Comparison of ENCODE assay signal across 13 cellular contexts in the genomic region with DNA sequence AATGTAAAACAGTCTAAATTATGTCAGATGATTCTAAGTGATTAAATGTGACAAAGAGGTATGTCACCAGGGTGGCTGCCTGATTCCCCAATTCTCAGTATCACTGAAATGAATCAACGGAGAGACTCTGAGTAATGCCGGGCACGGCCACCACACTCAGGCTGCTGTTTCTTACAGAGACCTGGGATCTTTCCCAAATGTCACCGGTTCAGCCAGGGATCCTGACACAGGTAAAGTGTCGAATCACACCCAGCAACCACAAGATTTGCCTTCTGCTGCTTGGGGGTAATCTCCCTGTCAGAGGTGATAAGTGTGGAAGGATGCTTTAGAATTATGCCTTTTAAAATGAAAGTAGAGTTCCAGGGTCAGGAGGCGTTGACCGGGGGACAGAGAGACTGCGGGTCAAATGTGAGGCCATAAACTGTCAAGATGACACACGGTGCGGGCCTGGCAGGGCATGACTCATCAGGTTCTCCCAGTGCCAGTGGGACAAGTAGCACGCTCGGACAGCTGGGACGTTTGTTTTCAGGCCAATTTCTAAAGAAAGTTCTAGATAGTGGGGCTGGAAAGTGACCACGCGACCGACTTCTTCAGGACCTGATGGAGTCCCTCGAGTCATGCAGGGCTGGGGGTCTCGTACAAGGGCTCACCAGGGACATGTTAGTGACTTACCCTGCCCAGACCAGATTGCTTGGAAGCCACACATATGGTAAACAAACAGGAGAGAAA. TPM values are rescaled to one million over a fixed set of nuclear protein-coding genes. Genes with fewer than 3 reads are reported as not detected.
DNase-seq lines count a peak whose midpoint lies in the region; ATAC-seq and TF ChIP-seq lines count a peak whose summit lies in the region.
"Had no signal": no experiment of that assay in that cellular context is flagged by ENCODE, and none has a peak within 500 bp of the region (broad histone marks: within the 10 kb centered on the region; RNA-seq: fewer than 3 reads in every experiment).

No MANE protein-coding gene starts in this region.

- CTCF ChIA-PET in PC-3 (lab: Charles Lee) = no interaction called here

- TF ChIP-seq CTCF in PC-3 (conservative IDR thresholded peaks at IDR 0.05; ENCODE audit: low read depth, low read length) = no peak

- peaks cover 30% of the 10 kb centered on the region for H3K4me1 ChIP-seq in PC-3 (ENCODE audit: insufficient read depth, low read length)

- H3F3A ChIP-seq in PC-3 (ENCODE audit: low read length, unreplicated experiment) = no peaks in the 10 kb centered on the region

- H3K9me3 ChIP-seq in PC-3 (ENCODE audit: low read length) = no peaks in the 10 kb centered on the region

- no peaks in the 10 kb centered on the region for H3K36me3 ChIP-seq in PC-3 (ENCODE audit: low read depth, low read length)

- intact Hi-C loops in PC-3 (cut with micrococcal nuclease) = no loop called here

- no peak for DNase-seq in activated T-cell treated with anti-CD3 and anti-CD28 coated beads, Interleukin-2, amount 50 U/mL, for 24 hours
- DNase-seq in activated T-cell treated with anti-CD3 and anti-CD28 coated beads for 4 hours = no peak
- DNase-seq in PC-3 = peak; percentile 81
- no peak for DNase-seq in epithelial cell of prostate (ENCODE audit: low read depth, low spot score)
- DNase-seq in stimulated activated naive CD8-positive, alpha-beta T cell treated with anti-CD3 and anti-CD28 coated beads, Interleukin-15, Interleukin-2, amounts not matched to agents 100 U/mL and 50 U/mL, for 24 hours = no peak
- no peak for DNase-seq in NCI-H748 (lab: John Stamatoyannopoulos, UW; ENCODE audit: unreplicated experiment)
- DNase-seq: activated gamma-delta T cell, NCI-H2029, SW 1271 had no signal

- no peaks in the 10 kb centered on the region for H3K27me3 ChIP-seq in PC-3 (ENCODE audit: low read length)

- peak overlapping the region; percentile 77 for H3K4me2 ChIP-seq in PC-3 (ENCODE audit: low read length)

- POLR2A ChIA-PET in PC-3 (lab: Charles Lee; ENCODE audit: unreplicated experiment) = interaction anchor here (0.7 kb wide), 1 partner anchor 350 kb away, joined by 3 read pairs; no protein-coding TSS in a partner anchor

- H4K20me1 ChIP-seq in PC-3 (ENCODE audit: low read length) = no peaks in the 10 kb centered on the region

- H3K9me2 ChIP-seq in PC-3 (replicated peaks; ENCODE audit: low read length) = no peaks in the 10 kb centered on the region

- no peaks in the 10 kb centered on the region for H3K9me3 Mint-ChIP-seq in activated T-cell treated with anti-CD3 and anti-CD28 coated beads, Interleukin-2, amount 50 U/mL, for 24 hours

- no TSS peak for BruUV-seq in PC-3 (replicated peaks; lab: Mats Ljungman, UMichigan)

- no peak overlapping the region for H3K4me3 Mint-ChIP-seq in activated T-cell treated with anti-CD3 and anti-CD28 coated beads, Interleukin-2, amount 50 U/mL, for 24 hours
- H3K4me3 Mint-ChIP-seq: B cell had no signal

- no peaks in the 10 kb centered on the region for H3K79me2 ChIP-seq in PC-3 (ENCODE audit: low read length)

- ATAC-seq in PC-3 = peak; percentile 87
- ATAC-seq in stimulated activated naive CD8-positive, alpha-beta T cell treated with anti-CD3 and anti-CD28 coated beads, Interleukin-15, Interleukin-2, amounts not matched to agents 100 U/mL and 50 U/mL, for 24 hours = peak; percentile 77
- no peak for ATAC-seq in HG03354 (IDR thresholded peaks at IDR 0.05; ENCODE audit: poor library complexity, severe bottlenecking, unreplicated experiment)
- ATAC-seq in HG03520 (IDR thresholded peaks at IDR 0.05; ENCODE audit: unreplicated experiment) = no peak
- ATAC-seq: left lobe of liver had no signal

- peaks cover 23% of the 10 kb centered on the region for H3K4me1 Mint-ChIP-seq in activated T-cell treated with anti-CD3 and anti-CD28 coated beads, Interleukin-2, amount 50 U/mL, for 24 hours (ENCODE audit: low read depth)

- peak overlapping the region; percentile 74 for H3K9ac ChIP-seq in PC-3 (ENCODE audit: low read length)

- peak overlapping the region; percentile 54 for H3K27ac Mint-ChIP-seq in activated T-cell treated with anti-CD3 and anti-CD28 coated beads, Interleukin-2, amount 50 U/mL, for 24 hours
- H3K27ac Mint-ChIP-seq: B cell had no signal

- peak overlapping the region; percentile 87 for H2AFZ ChIP-seq in PC-3 (ENCODE audit: low read length)

- peaks cover 4% of the 10 kb centered on the region for H3K27me3 Mint-ChIP-seq in activated T-cell treated with anti-CD3 and anti-CD28 coated beads, Interleukin-2, amount 50 U/mL, for 24 hours

- peak overlapping the region; percentile 54 for H3K4me3 ChIP-seq in PC-3 (ENCODE audit: low read length)

- H3K27ac ChIP-seq in PC-3 (ENCODE audit: low read length) = peak overlapping the region; percentile 98
- H3K27ac ChIP-seq in epithelial cell of prostate = peak overlapping the region; percentile 96

- H3K36me3 Mint-ChIP-seq in activated T-cell treated with anti-CD3 and anti-CD28 coated beads, Interleukin-2, amount 50 U/mL, for 24 hours (ENCODE audit: low read depth) = no peaks in the 10 kb centered on the region

RNA-seq across cellular contexts. Expression of a gene that starts 48.9 kb away (rescaled TPM):
- 2.0 and 2.5 TPM in 2 replicates for total RNA-seq in PC-3 (2014; rRNA removed)

Comparison
In these comparisons a context has a peak if more than half of its experiments do, and no peak if none do; other contexts are left out.
1. ATAC-seq: peak in PC-3 (single experiment) and stimulated activated naive CD8-positive, alpha-beta T cell treated with anti-CD3 and anti-CD28 coated beads, Interleukin-15, Interleukin-2, amounts not matched to agents 100 U/mL and 50 U/mL, for 24 hours (single experiment); none in HG03354 (single experiment) and HG03520 (single experiment).